ENCODE assay signal across 9 cellular contexts in the genomic region with DNA sequence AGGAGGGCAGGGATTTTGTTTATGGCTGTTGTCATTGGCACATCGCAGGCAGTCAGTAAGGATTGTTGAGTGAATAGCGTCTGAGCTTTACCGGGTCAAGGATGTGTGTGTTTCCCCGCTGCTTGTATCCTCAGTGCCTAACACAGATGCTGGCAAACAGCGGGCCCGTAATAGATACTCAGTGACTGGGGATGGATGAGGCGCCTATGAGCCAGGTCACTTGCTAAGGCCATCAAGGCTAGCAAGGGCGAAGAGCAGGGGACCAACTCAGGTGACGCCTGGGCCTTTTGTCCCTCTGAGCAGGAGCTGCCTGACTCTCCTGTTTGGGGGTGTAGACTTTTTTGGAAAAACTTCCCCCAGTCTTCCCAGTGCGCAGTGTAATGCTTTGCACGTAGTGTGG. TPM values are rescaled to one million over a fixed set of nuclear protein-coding genes. Genes with fewer than 3 reads are reported as not detected.
A peak's percentile ranks its signal among the peaks of the same experiment; 100 is the strongest.
DNase-seq lines count a peak whose midpoint lies in the region; ATAC-seq and TF ChIP-seq lines count a peak whose summit lies in the region.
"Had no signal": no experiment of that assay in that cellular context is flagged by ENCODE, and none has a peak within 500 bp of the region (broad histone marks: within the 10 kb centered on the region; RNA-seq: fewer than 3 reads in every experiment).

No MANE protein-coding gene starts in this region.

- H3K27ac Mint-ChIP-seq in activated T-cell treated with anti-CD3 and anti-CD28 coated beads, Interleukin-2, amount 50 U/mL, for 24 hours = no peak overlapping the region
- no peak overlapping the region for H3K27ac Mint-ChIP-seq in activated naive CD8-positive, alpha-beta T cell
- H3K27ac Mint-ChIP-seq in glutamatergic neuron (ENCODE audit: unreplicated experiment) = no peak overlapping the region
- H3K27ac Mint-ChIP-seq in stimulated activated memory B cell treated with anti-CD40 and anti-IgM and Interleukin-4, amounts not matched to agents 10 μg/mL and 1 μg/mL and 100 μg/mL, for 72 hours = no peak overlapping the region

- ATAC-seq in stimulated activated memory B cell treated with anti-CD40 and anti-IgM and Interleukin-4, amounts not matched to agents 10 μg/mL and 1 μg/mL and 100 μg/mL, for 72 hours = no peak
- ATAC-seq in GM18511 (IDR thresholded peaks at IDR 0.05; ENCODE audit: unreplicated experiment) = no peak

- H3K4me3 Mint-ChIP-seq in activated T-cell treated with anti-CD3 and anti-CD28 coated beads, Interleukin-2, amount 50 U/mL, for 24 hours = peak overlapping the region; percentile 54
- peak overlapping the region; percentile 65 for H3K4me3 Mint-ChIP-seq in activated naive CD8-positive, alpha-beta T cell
- peak overlapping the region; percentile 80 for H3K4me3 Mint-ChIP-seq in glutamatergic neuron (ENCODE audit: unreplicated experiment)
- H3K4me3 Mint-ChIP-seq in stimulated activated memory B cell treated with anti-CD40 and anti-IgM and Interleukin-4, amounts not matched to agents 10 μg/mL and 1 μg/mL and 100 μg/mL, for 72 hours = peak overlapping the region; percentile 45

- H3K9me3 Mint-ChIP-seq in activated T-cell treated with anti-CD3 and anti-CD28 coated beads, Interleukin-2, amount 50 U/mL, for 24 hours = no peaks in the 10 kb centered on the region
- no peaks in the 10 kb centered on the region for H3K9me3 Mint-ChIP-seq in activated naive CD8-positive, alpha-beta T cell (ENCODE audit: low read depth)
- no peaks in the 10 kb centered on the region for H3K9me3 Mint-ChIP-seq in glutamatergic neuron (ENCODE audit: unreplicated experiment)
- no peaks in the 10 kb centered on the region for H3K9me3 Mint-ChIP-seq in stimulated activated memory B cell treated with anti-CD40 and anti-IgM and Interleukin-4, amounts not matched to agents 10 μg/mL and 1 μg/mL and 100 μg/mL, for 72 hours

- H3K36me3 Mint-ChIP-seq in activated T-cell treated with anti-CD3 and anti-CD28 coated beads, Interleukin-2, amount 50 U/mL, for 24 hours (ENCODE audit: low read depth) = no peaks in the 10 kb centered on the region
- H3K36me3 Mint-ChIP-seq in activated naive CD8-positive, alpha-beta T cell = no peaks in the 10 kb centered on the region
- H3K36me3 Mint-ChIP-seq in glutamatergic neuron (ENCODE audit: unreplicated experiment) = no peaks in the 10 kb centered on the region
- no peaks in the 10 kb centered on the region for H3K36me3 Mint-ChIP-seq in stimulated activated memory B cell treated with anti-CD40 and anti-IgM and Interleukin-4, amounts not matched to agents 10 μg/mL and 1 μg/mL and 100 μg/mL, for 72 hours

- TF ChIP-seq CTCF in glutamatergic neuron (IDR thresholded peaks at IDR 0.05; ENCODE audit: partially characterized antibody, unreplicated experiment) = no peak

- peaks cover 52% of the 10 kb centered on the region for H3K27me3 Mint-ChIP-seq in activated T-cell treated with anti-CD3 and anti-CD28 coated beads, Interleukin-2, amount 50 U/mL, for 24 hours
- H3K27me3 Mint-ChIP-seq in activated naive CD8-positive, alpha-beta T cell = peaks cover 42% of the 10 kb centered on the region
- peaks cover 17% of the 10 kb centered on the region for H3K27me3 Mint-ChIP-seq in glutamatergic neuron (ENCODE audit: unreplicated experiment)
- H3K27me3 Mint-ChIP-seq in stimulated activated memory B cell treated with anti-CD40 and anti-IgM and Interleukin-4, amounts not matched to agents 10 μg/mL and 1 μg/mL and 100 μg/mL, for 72 hours = peaks cover 44% of the 10 kb centered on the region

- no peak for DNase-seq in activated T-cell treated with anti-CD3 and anti-CD28 coated beads, Interleukin-2, amount 50 U/mL, for 24 hours
- no peak for DNase-seq in activated T-cell treated with anti-CD3 and anti-CD28 coated beads, Interleukin-2, amount 50 U/mL, for 1 hour
- DNase-seq in glutamatergic neuron (no peak), anterior cingulate cortex (lab: John Stamatoyannopoulos, UW) (no peak), 8988T (no peak)
- DNase-seq: RPMI8226 had no signal

- no peaks in the 10 kb centered on the region for H3K4me1 Mint-ChIP-seq in activated T-cell treated with anti-CD3 and anti-CD28 coated beads, Interleukin-2, amount 50 U/mL, for 24 hours (ENCODE audit: low read depth)
- peaks cover 3% of the 10 kb centered on the region for H3K4me1 Mint-ChIP-seq in activated naive CD8-positive, alpha-beta T cell (ENCODE audit: low read depth)
- H3K4me1 Mint-ChIP-seq in glutamatergic neuron (ENCODE audit: low read depth, unreplicated experiment) = no peaks in the 10 kb centered on the region
- H3K4me1 Mint-ChIP-seq in stimulated activated memory B cell treated with anti-CD40 and anti-IgM and Interleukin-4, amounts not matched to agents 10 μg/mL and 1 μg/mL and 100 μg/mL, for 72 hours = no peaks in the 10 kb centered on the region

RNA-seq across cellular contexts. Expression of a gene that starts 0.7 kb away (rescaled TPM):
- 3.5 TPM for total RNA-seq in glutamatergic neuron (ENCODE audit: unreplicated experiment)
